In the genomic region with DNA sequence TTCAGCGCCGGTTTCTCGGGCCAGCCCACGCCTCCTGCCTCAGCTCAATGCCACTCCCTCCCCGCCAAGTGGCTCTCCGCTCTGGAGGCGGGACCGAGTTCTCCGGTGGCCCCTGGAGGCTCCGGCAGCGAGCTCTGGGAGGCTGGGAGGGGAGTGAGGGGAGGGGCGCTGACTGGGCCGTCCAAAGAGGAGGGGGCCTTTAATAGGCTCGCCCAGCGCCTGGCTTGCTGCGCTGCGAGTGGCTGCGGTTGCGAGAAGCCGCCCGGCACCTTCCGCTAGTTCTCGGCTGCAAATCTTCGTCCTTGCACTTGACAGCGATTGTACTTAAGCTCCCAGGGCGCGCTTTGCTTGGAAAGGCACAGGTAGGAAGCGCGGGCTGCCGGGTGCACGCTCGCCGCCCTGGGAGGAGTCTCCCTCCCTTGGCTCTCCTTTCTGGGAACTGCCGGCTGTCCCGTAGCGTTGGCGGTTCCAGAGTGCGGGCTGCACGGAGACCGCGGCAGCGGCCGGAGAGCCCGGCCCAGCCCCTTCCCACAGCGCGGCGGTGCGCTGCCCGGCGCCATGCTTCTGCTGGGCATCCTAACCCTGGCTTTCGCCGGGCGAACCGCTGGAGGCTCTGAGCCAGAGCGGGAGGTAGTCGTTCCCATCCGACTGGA, we compare ENCODE assay signal across 1 cellular context.
TF ChIP-seq lines count a peak whose summit lies in the region.

Gene ADAMTS15, plus strand, starts transcription at position 230 of the 653 bp plus-strand sequence. Its CDS starts 329 bp downstream, at position 559.

TF ChIP-seq in liver, 16 proteins besides CTCF, POLR2A, EP300 and RAD21 (continued from another document):
- TF ChIP-seq, protein P1, sequence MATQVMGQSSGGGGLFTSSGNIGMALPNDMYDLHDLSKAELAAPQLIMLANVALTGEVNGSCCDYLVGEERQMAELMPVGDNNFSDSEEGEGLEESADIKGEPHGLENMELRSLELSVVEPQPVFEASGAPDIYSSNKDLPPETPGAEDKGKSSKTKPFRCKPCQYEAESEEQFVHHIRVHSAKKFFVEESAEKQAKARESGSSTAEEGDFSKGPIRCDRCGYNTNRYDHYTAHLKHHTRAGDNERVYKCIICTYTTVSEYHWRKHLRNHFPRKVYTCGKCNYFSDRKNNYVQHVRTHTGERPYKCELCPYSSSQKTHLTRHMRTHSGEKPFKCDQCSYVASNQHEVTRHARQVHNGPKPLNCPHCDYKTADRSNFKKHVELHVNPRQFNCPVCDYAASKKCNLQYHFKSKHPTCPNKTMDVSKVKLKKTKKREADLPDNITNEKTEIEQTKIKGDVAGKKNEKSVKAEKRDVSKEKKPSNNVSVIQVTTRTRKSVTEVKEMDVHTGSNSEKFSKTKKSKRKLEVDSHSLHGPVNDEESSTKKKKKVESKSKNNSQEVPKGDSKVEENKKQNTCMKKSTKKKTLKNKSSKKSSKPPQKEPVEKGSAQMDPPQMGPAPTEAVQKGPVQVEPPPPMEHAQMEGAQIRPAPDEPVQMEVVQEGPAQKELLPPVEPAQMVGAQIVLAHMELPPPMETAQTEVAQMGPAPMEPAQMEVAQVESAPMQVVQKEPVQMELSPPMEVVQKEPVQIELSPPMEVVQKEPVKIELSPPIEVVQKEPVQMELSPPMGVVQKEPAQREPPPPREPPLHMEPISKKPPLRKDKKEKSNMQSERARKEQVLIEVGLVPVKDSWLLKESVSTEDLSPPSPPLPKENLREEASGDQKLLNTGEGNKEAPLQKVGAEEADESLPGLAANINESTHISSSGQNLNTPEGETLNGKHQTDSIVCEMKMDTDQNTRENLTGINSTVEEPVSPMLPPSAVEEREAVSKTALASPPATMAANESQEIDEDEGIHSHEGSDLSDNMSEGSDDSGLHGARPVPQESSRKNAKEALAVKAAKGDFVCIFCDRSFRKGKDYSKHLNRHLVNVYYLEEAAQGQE (IDR thresholded peaks at IDR 0.05) = no peak
- no peak for TF ChIP-seq RXRA (IDR thresholded peaks at IDR 0.05)
- TF ChIP-seq HNF4G (IDR thresholded peaks at IDR 0.05) = no peak
- no peak for TF ChIP-seq TAF1 (conservative IDR thresholded peaks at IDR 0.05)
- no peak for TF ChIP-seq GABPA (IDR thresholded peaks at IDR 0.05 in 1 of 2, conservative IDR thresholded peaks at IDR 0.05 in 1 of 2)
- no peak for TF ChIP-seq ZBTB33 (IDR thresholded peaks at IDR 0.05)
- TF ChIP-seq NR2F2 (IDR thresholded peaks at IDR 0.05) = no peak
- no peak for TF ChIP-seq FOXA1 (IDR thresholded peaks at IDR 0.05)
- no peak for TF ChIP-seq FOXA2 (IDR thresholded peaks at IDR 0.05)
- no peak for TF ChIP-seq SP1 (IDR thresholded peaks at IDR 0.05)
- no peak for TF ChIP-seq JUND (IDR thresholded peaks at IDR 0.05)
- TF ChIP-seq EGR1 (IDR thresholded peaks at IDR 0.05; ENCODE audit: low read depth in 2 of 2) = no peak
